9 cellular contexts compared by ENCODE assay signal in the genomic region with DNA sequence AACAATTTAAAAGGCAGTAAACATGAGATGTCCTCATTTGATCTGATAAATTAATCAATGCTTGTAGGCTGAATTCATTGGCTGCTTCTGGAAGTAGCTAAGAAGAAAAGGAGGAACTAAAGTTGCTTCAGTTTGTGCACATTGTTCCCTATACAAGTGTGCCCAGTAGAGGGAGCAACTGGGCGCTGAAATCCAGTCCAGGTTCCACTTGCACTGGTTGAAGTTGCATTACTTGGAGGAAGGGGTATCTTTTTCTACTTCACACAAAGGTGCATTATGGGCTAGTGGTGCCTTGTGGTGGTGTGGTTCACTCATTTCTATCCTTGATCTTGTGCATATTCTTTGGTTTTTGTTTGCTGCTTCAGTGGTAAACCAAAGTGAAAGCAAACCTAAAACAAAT.
A peak's percentile ranks its signal among the peaks of the same experiment; 100 is the strongest.
DNase-seq lines count a peak whose midpoint lies in the region; ATAC-seq, FAIRE-seq and TF ChIP-seq lines count a peak whose summit lies in the region.
"Had no signal": no experiment of that assay in that cellular context is flagged by ENCODE, and none has a peak within 500 bp of the region (broad histone marks: within the 10 kb centered on the region; RNA-seq: fewer than 3 reads in every experiment).

No MANE protein-coding gene starts in this region.

- H3K4me2 ChIP-seq in OCI-LY1 (ENCODE audit: low read length) (no peak overlapping the region), endothelial cell of umbilical vein (ENCODE audit: insufficient read depth, low read length) (no peak overlapping the region)

- H3K27me3 ChIP-seq in CD4-positive, alpha-beta T cell (ENCODE audit: control insufficient read depth, insufficient read depth, low read length): no peaks in the 10 kb centered on the region
- no peaks in the 10 kb centered on the region for H3K27me3 ChIP-seq in OCI-LY1 (ENCODE audit: insufficient read depth, low read length)
- H3K27me3 ChIP-seq in endothelial cell of umbilical vein (ENCODE audit: control insufficient read depth in 2 of 2, insufficient read depth in 2 of 2, low read length in 2 of 2): no peaks in the 10 kb centered on the region

- H3K4me3 ChIP-seq in OCI-LY1 (ENCODE audit: low read depth, low read length, poor library complexity, severe bottlenecking) (no peak overlapping the region), endothelial cell of umbilical vein (replicated peaks in 1 of 3; ENCODE audit: insufficient read depth in 1 of 3, low read depth in 1 of 3, low read length in 3 of 3) (no peak overlapping the region)

- dilution Hi-C loops in endothelial cell of umbilical vein (cut with MboI; ENCODE audit: extremely low pct_ligation_motif_present, low sequenced_read_pairs): no loop called here

- no peak overlapping the region for H3K4me3 Mint-ChIP-seq in CD4-positive, alpha-beta T cell
- no peak overlapping the region for H3K4me3 Mint-ChIP-seq in stimulated activated memory B cell treated with anti-CD40 and anti-IgM and Interleukin-4, amounts not matched to agents 10 μg/mL and 1 μg/mL and 100 μg/mL, for 72 hours

- POLR2A ChIA-PET in CD4-positive, alpha-beta T cell (lab: Charles Lee): no interaction called here
- POLR2A ChIA-PET in endothelial cell of umbilical vein (lab: Charles Lee): no interaction called here

- H3K4me1 ChIP-seq in OCI-LY1 (ENCODE audit: insufficient read depth, low read length, severe bottlenecking) (no peaks in the 10 kb centered on the region), endothelial cell of umbilical vein (ENCODE audit: control insufficient read depth, extremely low read depth, insufficient read depth, low read length) (no peaks in the 10 kb centered on the region)
- H3K4me1 ChIP-seq: parathyroid adenoma had no signal

- H3K9ac ChIP-seq in OCI-LY1 (ENCODE audit: low read length) (no peak overlapping the region), endothelial cell of umbilical vein (replicated peaks; ENCODE audit: extremely low read depth, insufficient read depth, low read length) (no peak overlapping the region)
- H3K9ac ChIP-seq: parathyroid adenoma had no signal

- no peaks in the 10 kb centered on the region for H3K36me3 Mint-ChIP-seq in CD4-positive, alpha-beta T cell (ENCODE audit: low read depth)
- no peaks in the 10 kb centered on the region for H3K36me3 Mint-ChIP-seq in stimulated activated memory B cell treated with anti-CD40 and anti-IgM and Interleukin-4, amounts not matched to agents 10 μg/mL and 1 μg/mL and 100 μg/mL, for 72 hours

- H3K9me3 Mint-ChIP-seq in CD4-positive, alpha-beta T cell: no peaks in the 10 kb centered on the region
- no peaks in the 10 kb centered on the region for H3K9me3 Mint-ChIP-seq in stimulated activated memory B cell treated with anti-CD40 and anti-IgM and Interleukin-4, amounts not matched to agents 10 μg/mL and 1 μg/mL and 100 μg/mL, for 72 hours

- H4K20me1 ChIP-seq in OCI-LY1 (ENCODE audit: insufficient read depth, low read length) (no peaks in the 10 kb centered on the region), endothelial cell of umbilical vein (replicated peaks; ENCODE audit: control insufficient read depth, extremely low read depth, insufficient read depth, low read length) (no peaks in the 10 kb centered on the region)

- DNase-seq in CD4-positive, alpha-beta T cell: no peak
- DNase-seq in endothelial cell of umbilical vein (ENCODE audit: low read depth, low spot score): no peak
- DNase-seq in nucleus accumbens (lab: John Stamatoyannopoulos, UW): peak in 30 of 56 donors; percentile 0 to 38 (median 2)
- DNase-seq in mesenteric fat pad (ENCODE audit: low spot score): no peak

- ATAC-seq in CD4-positive, alpha-beta T cell (ENCODE audit: poor library complexity): no peak
- peak; percentile 93 for ATAC-seq in GM18502 (IDR thresholded peaks at IDR 0.05; ENCODE audit: poor library complexity, unreplicated experiment)
- peak; percentile 57 for ATAC-seq in HG03025 (IDR thresholded peaks at IDR 0.05; ENCODE audit: low FRiP score, unreplicated experiment)
- no peak for ATAC-seq in stimulated activated memory B cell treated with anti-CD40 and anti-IgM and Interleukin-4, amounts not matched to agents 10 μg/mL and 1 μg/mL and 100 μg/mL, for 72 hours

- intact Hi-C loops in CD4-positive, alpha-beta T cell (cut with DNase I, micrococcal nuclease): loop anchor here in 1 of 2 experiments (5.0 kb wide), 1 partner anchor 160 kb away; no protein-coding TSS in a partner anchor
- intact Hi-C loops in endothelial cell of umbilical vein (cut with micrococcal nuclease): loop anchor here (5.0 kb wide), 1 partner anchor 160 kb away; no protein-coding TSS in a partner anchor

- H3K9me1 ChIP-seq in endothelial cell of umbilical vein (replicated peaks; ENCODE audit: control insufficient read depth, extremely low read depth, insufficient read depth, low read length): no peaks in the 10 kb centered on the region

- no peaks in the 10 kb centered on the region for H3K27me3 Mint-ChIP-seq in CD4-positive, alpha-beta T cell
- no peaks in the 10 kb centered on the region for H3K27me3 Mint-ChIP-seq in stimulated activated memory B cell treated with anti-CD40 and anti-IgM and Interleukin-4, amounts not matched to agents 10 μg/mL and 1 μg/mL and 100 μg/mL, for 72 hours

- H3K27ac Mint-ChIP-seq in CD4-positive, alpha-beta T cell: no peak overlapping the region
- H3K27ac Mint-ChIP-seq in stimulated activated memory B cell treated with anti-CD40 and anti-IgM and Interleukin-4, amounts not matched to agents 10 μg/mL and 1 μg/mL and 100 μg/mL, for 72 hours: no peak overlapping the region

- no peaks in the 10 kb centered on the region for H3F3A ChIP-seq in OCI-LY1 (ENCODE audit: insufficient read depth, low read length)

- no TSS peak for BruUV-seq in endothelial cell of umbilical vein (replicated peaks; lab: Mats Ljungman, UMichigan)

- H3K36me3 ChIP-seq in OCI-LY1 (ENCODE audit: insufficient read depth, low read length): no peaks in the 10 kb centered on the region
- H3K36me3 ChIP-seq in endothelial cell of umbilical vein (ENCODE audit: control insufficient read depth in 2 of 2, extremely low read depth in 1 of 2, insufficient read depth in 2 of 2, low read length in 2 of 2): no peaks in the 10 kb centered on the region

- H3K9me2 ChIP-seq in OCI-LY1 (ENCODE audit: low read depth, low read length): no peaks in the 10 kb centered on the region

- no peak for TF ChIP-seq POLR2A in endothelial cell of umbilical vein (IDR thresholded peaks at IDR 0.05; ENCODE audit: low read depth, low read length)

- H3K9me3 ChIP-seq in CD4-positive, alpha-beta T cell (ENCODE audit: control insufficient read depth, low read length): no peaks in the 10 kb centered on the region
- H3K9me3 ChIP-seq in OCI-LY1 (ENCODE audit: low read length) (no peaks in the 10 kb centered on the region), endothelial cell of umbilical vein (replicated peaks; ENCODE audit: control insufficient read depth, insufficient read depth, low read length) (no peaks in the 10 kb centered on the region)

- H3K79me2 ChIP-seq in OCI-LY1 (ENCODE audit: insufficient read depth, low read length): no peaks in the 10 kb centered on the region
- H3K79me2 ChIP-seq in endothelial cell of umbilical vein (ENCODE audit: control insufficient read depth, insufficient read depth, low read length): no peaks in the 10 kb centered on the region
- H3K79me2 ChIP-seq: parathyroid adenoma had no signal

- no peak for FAIRE-seq in endothelial cell of umbilical vein (lab: Jason Lieb, UNC)

- CTCF ChIA-PET in CD4-positive, alpha-beta T cell (lab: Charles Lee): no interaction called here
- CTCF ChIA-PET in endothelial cell of umbilical vein (lab: Charles Lee): no interaction called here

- TF ChIP-seq CTCF in CD4-positive, alpha-beta T cell (IDR thresholded peaks at IDR 0.05): peak; percentile 19
- TF ChIP-seq CTCF in OCI-LY1 (IDR thresholded peaks at IDR 0.05; ENCODE audit: low read length) (peak; percentile 55), endothelial cell of umbilical vein (IDR thresholded peaks at IDR 0.05; ENCODE audit: extremely low read depth in 1 of 2, insufficient read depth in 1 of 2, low read depth in 1 of 2, low read length in 2 of 2) (peak; percentile 8 to 16)

- no peak overlapping the region for H2AFZ ChIP-seq in OCI-LY1 (ENCODE audit: low read length)
- H2AFZ ChIP-seq in endothelial cell of umbilical vein (ENCODE audit: low read depth, low read length): no peak overlapping the region
- H2AFZ ChIP-seq: parathyroid adenoma had no signal

- no peak overlapping the region for H3K27ac ChIP-seq in CD4-positive, alpha-beta T cell (ENCODE audit: low read depth, low read length)
- H3K27ac ChIP-seq in OCI-LY1 (ENCODE audit: low read depth, low read length, poor library complexity, severe bottlenecking): no peak overlapping the region
- H3K27ac ChIP-seq in endothelial cell of umbilical vein (ENCODE audit: insufficient read depth, low read depth, low read length): no peak overlapping the region
- H3K27ac ChIP-seq: parathyroid adenoma had no signal

- H3K4me1 Mint-ChIP-seq in CD4-positive, alpha-beta T cell (ENCODE audit: low read depth): no peaks in the 10 kb centered on the region
- H3K4me1 Mint-ChIP-seq in stimulated activated memory B cell treated with anti-CD40 and anti-IgM and Interleukin-4, amounts not matched to agents 10 μg/mL and 1 μg/mL and 100 μg/mL, for 72 hours: no peaks in the 10 kb centered on the region

TF ChIP-seq in endothelial cell of umbilical vein, 7 proteins besides CTCF, POLR2A, EP300 and RAD21:
- TF ChIP-seq POLR2AphosphoS5 (IDR thresholded peaks at IDR 0.05; ENCODE audit: insufficient read depth, low read depth, low read length) (no peak), JUN (IDR thresholded peaks at IDR 0.05; ENCODE audit: borderline replicate concordance, insufficient read depth, insufficient read length, low read depth) (no peak), FOS (IDR thresholded peaks at IDR 0.05; ENCODE audit: borderline replicate concordance, insufficient read depth, low read length) (no peak), MYC (IDR thresholded peaks at IDR 0.05; ENCODE audit: low read depth, low read length) (no peak), EZH2 (IDR thresholded peaks at IDR 0.05; ENCODE audit: borderline replicate concordance, low read depth, low read length, severe bottlenecking) (no peak), GATA2 (IDR thresholded peaks at IDR 0.05; ENCODE audit: insufficient read depth, insufficient read length, low read depth, low read length) (no peak)
- TF ChIP-seq, protein P1, sequence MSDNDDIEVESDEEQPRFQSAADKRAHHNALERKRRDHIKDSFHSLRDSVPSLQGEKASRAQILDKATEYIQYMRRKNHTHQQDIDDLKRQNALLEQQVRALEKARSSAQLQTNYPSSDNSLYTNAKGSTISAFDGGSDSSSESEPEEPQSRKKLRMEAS (IDR thresholded peaks at IDR 0.05; ENCODE audit: insufficient read depth, insufficient read length): no peak
TF ChIP-seq in endothelial cell of umbilical vein: peak in this region for 0.

Comparison
In these comparisons a context has a peak if more than half of its experiments do, and no peak if none do; other contexts are left out.
1. ATAC-seq: peak in GM18502 (single experiment) and HG03025 (single experiment); none in CD4-positive, alpha-beta T cell (single experiment) and stimulated activated memory B cell treated with anti-CD40 and anti-IgM and Interleukin-4, amounts not matched to agents 10 μg/mL and 1 μg/mL and 100 μg/mL, for 72 hours (single experiment).
2. DNase-seq: peak in nucleus accumbens (30 of 56); none in CD4-positive, alpha-beta T cell (0 of 10), endothelial cell of umbilical vein (single experiment) and mesenteric fat pad (single experiment).
3. Peak in every context shown above with its lines, with median percentiles within 50 percentile points of each other: CTCF ChIP-seq.